8 cellular contexts compared by ENCODE assay signal in the genomic region with DNA sequence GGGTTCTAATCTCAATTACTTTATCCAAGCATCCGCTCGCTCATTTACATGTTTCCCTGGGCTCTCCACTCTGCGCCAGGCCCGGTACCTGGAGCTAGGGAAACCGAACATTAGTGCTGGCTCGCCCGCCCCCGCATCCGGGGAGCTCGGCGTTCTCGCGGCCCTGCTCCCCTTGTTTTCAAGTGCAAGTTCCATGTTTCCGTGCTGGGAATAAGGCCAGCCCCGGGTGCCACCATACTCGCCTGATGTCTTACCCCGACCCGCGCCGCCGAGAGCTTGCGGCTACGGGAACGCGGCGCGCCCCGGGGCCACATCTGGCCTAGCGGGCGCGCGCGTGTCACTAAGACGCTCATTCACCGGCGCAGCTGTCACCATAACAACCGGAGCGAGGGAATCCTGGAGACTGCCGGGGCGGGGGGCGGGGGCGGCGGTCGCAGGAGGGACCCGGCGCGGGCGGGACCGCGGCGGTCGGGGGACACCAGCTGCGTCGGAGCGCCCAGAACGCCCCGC. TPM values are rescaled to one million over a fixed set of nuclear protein-coding genes. Genes with fewer than 3 reads are reported as not detected.
DNase-seq lines count a peak whose midpoint lies in the region; ATAC-seq and TF ChIP-seq lines count a peak whose summit lies in the region.

TSS of gene NEURL1 (plus strand) at position 344 of the 510 bp plus-strand sequence. CDS start 683 bp downstream, outside the sequence.

- ATAC-seq in left lobe of liver (peak; percentile 39), GM21423 (IDR thresholded peaks at IDR 0.05; ENCODE audit: unreplicated experiment) (no peak), HG02973 (IDR thresholded peaks at IDR 0.05; ENCODE audit: unreplicated experiment) (no peak), HG03565 (IDR thresholded peaks at IDR 0.05; ENCODE audit: unreplicated experiment) (no peak)

- H3K36me3 ChIP-seq in brain microvascular endothelial cell (replicated peaks): no peaks in the 10 kb centered on the region

- no peak within 1 kb of the TSS for H3K27ac ChIP-seq in brain microvascular endothelial cell

- DNase-seq in G401 (ENCODE audit: low spot score): peak; percentile 62
- DNase-seq in NCI-H2171 treated with DMSO at 0.1 percent for 48 hours (lab: John Stamatoyannopoulos, UW): peak; percentile 23
- no peak for DNase-seq in brain microvascular endothelial cell
- no peak for DNase-seq in left lobe of liver (ENCODE audit: low spot score)
- peak; percentile 11 for DNase-seq in stimulated activated CD4-positive, alpha-beta T cell treated with anti-CD3 and anti-CD28 coated beads, Interleukin-4, amount 100 ng/mL, for 24 hours

- peak within 1 kb of the TSS; percentile 32 for H3K4me3 ChIP-seq in brain microvascular endothelial cell (ENCODE audit: low read depth, low read length)

- H3K27me3 ChIP-seq in brain microvascular endothelial cell (replicated peaks): peaks cover 53% of the 10 kb centered on the region

- in situ Hi-C loops in G401 (cut with HindIII; ENCODE audit: low sequenced_read_pairs): loop anchor here (5.0 kb wide), 1 partner anchor 41 kb away; the partner anchor contains the start of gene CALHM2
- in situ Hi-C loops in brain microvascular endothelial cell (cut with HindIII; ENCODE audit: low pct_ligation_motif_present, low sequenced_read_pairs): loop anchor here (5.0 kb wide), 1 partner anchor 41 kb away; the partner anchor contains the start of gene CALHM2

- no peak for TF ChIP-seq CTCF in brain microvascular endothelial cell (IDR thresholded peaks at IDR 0.05; ENCODE audit: low read depth, low read length, missing control alignments)

RNA-seq across cellular contexts. Expression of gene NEURL1, which starts in this region (rescaled TPM):
- total RNA-seq in G401 (2014; rRNA removed; shearing (Covaris generic)): 0.68 and 0.95 TPM in 2 replicates
- 1.7 TPM for total RNA-seq in left lobe of liver

Comparison
In these comparisons a context has a peak if more than half of its experiments do, and no peak if none do; other contexts are left out.
1. Peak in DNase-seq in G401; RNA of the gene not detected or under 1 TPM.
2. DNase-seq: peak in NCI-H2171 treated with DMSO at 0.1 percent for 48 hours (single experiment) and stimulated activated CD4-positive, alpha-beta T cell treated with anti-CD3 and anti-CD28 coated beads, Interleukin-4, amount 100 ng/mL, for 24 hours (single experiment); none in brain microvascular endothelial cell (single experiment) and left lobe of liver (single experiment).